Comparison of ENCODE assay signal across 21 cellular contexts in genomic region chr9:34648673-34649072, GRCh38. TPM values are rescaled to one million over a fixed set of nuclear protein-coding genes. Genes with fewer than 3 reads are reported as not detected.
DNase-seq lines count a peak whose midpoint lies in the region; ATAC-seq lines count a peak whose summit lies in the region.
"Had no signal": no experiment of that assay in that cellular context is flagged by ENCODE, and none has a peak within 500 bp of the region (broad histone marks: within the 10 kb centered on the region; RNA-seq: fewer than 3 reads in every experiment).

No MANE protein-coding gene starts in this region.

- peak overlapping the region; percentile 94 for H3K4me3 Mint-ChIP-seq in T-helper 2 cell treated with Interferon-gamma antibody and Interleukin-4, amounts not matched to agents 5 μg/mL and 100 μg/mL, for 36 hours
- H3K4me3 Mint-ChIP-seq in CD4-positive, CD25-positive, alpha-beta regulatory T cell = peak overlapping the region; percentile 93 to 100 (median 96)
- peak overlapping the region; percentile 5 for H3K4me3 Mint-ChIP-seq in activated CD8-positive, alpha-beta T cell treated with anti-CD3 and anti-CD28 coated beads, Interleukin-2, amount 10 ng/mL, durations not matched to agents 7 days and 5 days
- peak overlapping the region; percentile 33 to 96 (median 84) for H3K4me3 Mint-ChIP-seq in naive thymus-derived CD4-positive, alpha-beta T cell

- H3K36me3 Mint-ChIP-seq in T-helper 2 cell treated with Interferon-gamma antibody and Interleukin-4, amounts not matched to agents 5 μg/mL and 100 μg/mL, for 36 hours (ENCODE audit: low read depth) = peaks cover 38% of the 10 kb centered on the region
- peaks cover 16% of the 10 kb centered on the region for H3K36me3 Mint-ChIP-seq in CD4-positive, CD25-positive, alpha-beta regulatory T cell
- H3K36me3 Mint-ChIP-seq in activated CD8-positive, alpha-beta T cell treated with anti-CD3 and anti-CD28 coated beads, Interleukin-2, amount 10 ng/mL, durations not matched to agents 7 days and 5 days (ENCODE audit: low read depth) = peaks cover 28% of the 10 kb centered on the region
- peaks cover 6 to 27% (median 9%) of the 10 kb centered on the region in 5 donors for H3K36me3 Mint-ChIP-seq in naive thymus-derived CD4-positive, alpha-beta T cell

- no peaks in the 10 kb centered on the region for H3K27me3 Mint-ChIP-seq in T-helper 2 cell treated with Interferon-gamma antibody and Interleukin-4, amounts not matched to agents 5 μg/mL and 100 μg/mL, for 36 hours (ENCODE audit: low read depth)
- H3K27me3 Mint-ChIP-seq in CD4-positive, CD25-positive, alpha-beta regulatory T cell = no peaks in the 10 kb centered on the region
- H3K27me3 Mint-ChIP-seq in activated CD8-positive, alpha-beta T cell treated with anti-CD3 and anti-CD28 coated beads, Interleukin-2, amount 10 ng/mL, durations not matched to agents 7 days and 5 days (ENCODE audit: low read depth) = no peaks in the 10 kb centered on the region
- no peaks in the 10 kb centered on the region for H3K27me3 Mint-ChIP-seq in naive thymus-derived CD4-positive, alpha-beta T cell

- DNase-seq in T-helper 2 cell treated with Interferon-gamma antibody and Interleukin-4, amounts not matched to agents 5 μg/mL and 100 μg/mL, for 36 hours (ENCODE audit: low spot score) = no peak
- DNase-seq in T-helper 2 cell = no peak
- DNase-seq in CD4-positive, CD25-positive, alpha-beta regulatory T cell = no peak
- no peak for DNase-seq in activated CD8-positive, alpha-beta T cell treated with anti-CD3 and anti-CD28 coated beads, Interleukin-2, amount 10 ng/mL, durations not matched to agents 7 days and 5 days
- DNase-seq in naive thymus-derived CD4-positive, alpha-beta T cell = no peak
- DNase-seq in NK-92 treated with Interleukin-12 subunit alpha and Interleukin-12 subunit beta, amount 100 ng/mL, for 24 hours (lab: John Stamatoyannopoulos, UW) = no peak
- DNase-seq in 8988T = no peak
- no peak for DNase-seq in inferior parietal cortex (ENCODE audit: extremely low spot score)
- DNase-seq: DND-41, KBM-7, NCI-H1048, NCI-H524 treated with DMSO at 0.1 percent for 48 hours, SHP77, tibial artery had no signal

- H3K36me3 ChIP-seq in CD4-positive, CD25-positive, alpha-beta regulatory T cell (ENCODE audit: control insufficient read depth, insufficient read depth, low read length) = peaks cover 31% of the 10 kb centered on the region
- H3K36me3 ChIP-seq in naive thymus-derived CD4-positive, alpha-beta T cell (ENCODE audit: control insufficient read depth in 2 of 3, insufficient read depth in 3 of 3, low read length in 3 of 3) = peaks cover 13 to 42% (median 15%) of the 10 kb centered on the region in 3 experiments

- no peak overlapping the region for H3K27ac ChIP-seq in CD4-positive, CD25-positive, alpha-beta regulatory T cell (ENCODE audit: insufficient read depth, low read length, poor library complexity, severe bottlenecking)
- H3K27ac ChIP-seq in naive thymus-derived CD4-positive, alpha-beta T cell (ENCODE audit: low read depth, low read length) = no peak overlapping the region
- H3K27ac ChIP-seq: C4-2B, neutrophil had no signal

- no peaks in the 10 kb centered on the region for H3K9me3 Mint-ChIP-seq in T-helper 2 cell treated with Interferon-gamma antibody and Interleukin-4, amounts not matched to agents 5 μg/mL and 100 μg/mL, for 36 hours
- peaks cover 0 to 3% (median 0%) of the 10 kb centered on the region in 7 donors for H3K9me3 Mint-ChIP-seq in CD4-positive, CD25-positive, alpha-beta regulatory T cell
- H3K9me3 Mint-ChIP-seq in activated CD8-positive, alpha-beta T cell treated with anti-CD3 and anti-CD28 coated beads, Interleukin-2, amount 10 ng/mL, durations not matched to agents 7 days and 5 days (ENCODE audit: insufficient read depth) = no peaks in the 10 kb centered on the region
- no peaks in the 10 kb centered on the region for H3K9me3 Mint-ChIP-seq in naive thymus-derived CD4-positive, alpha-beta T cell

- CTCF ChIA-PET in activated CD8-positive, alpha-beta T cell treated with anti-CD3 and anti-CD28 coated beads, Interleukin-2, amount 10 ng/mL, durations not matched to agents 7 days and 5 days (lab: Charles Lee) = interaction anchor here (1.6 to 6.9 kb wide), 3 partner anchors 14 to 54 kb away, joined by 4 to 156 read pairs (median 86); partner anchors contain the start of genes CCL27 and SIGMAR1
- CTCF ChIA-PET in naive thymus-derived CD4-positive, alpha-beta T cell (lab: Charles Lee) = interaction anchor here (1.1 to 7.2 kb wide), 2 partner anchors 14 kb away, joined by 4 to 50 read pairs; partner anchors contain the start of gene CCL27

- no peak for ATAC-seq in CD4-positive, CD25-positive, alpha-beta regulatory T cell (ENCODE audit: low read depth in 2 of 2)
- no peak for ATAC-seq in activated CD8-positive, alpha-beta T cell treated with anti-CD3 and anti-CD28 coated beads, Interleukin-2, amount 10 ng/mL, durations not matched to agents 7 days and 5 days
- no peak for ATAC-seq in naive thymus-derived CD4-positive, alpha-beta T cell
- ATAC-seq: activated CD4-positive, CD25-positive, alpha-beta regulatory T cell treated with anti-CD3 and anti-CD28 coated beads, Interleukin-2, amount 50 U/mL, for 24 hours had no signal

- peaks cover 34% of the 10 kb centered on the region for H3K4me1 Mint-ChIP-seq in T-helper 2 cell treated with Interferon-gamma antibody and Interleukin-4, amounts not matched to agents 5 μg/mL and 100 μg/mL, for 36 hours (ENCODE audit: low read depth)
- H3K4me1 Mint-ChIP-seq in CD4-positive, CD25-positive, alpha-beta regulatory T cell = peaks cover 9 to 61% (median 48%) of the 10 kb centered on the region in 4 donors
- peaks cover 50% of the 10 kb centered on the region for H3K4me1 Mint-ChIP-seq in activated CD8-positive, alpha-beta T cell treated with anti-CD3 and anti-CD28 coated beads, Interleukin-2, amount 10 ng/mL, durations not matched to agents 7 days and 5 days (ENCODE audit: low read depth)
- peaks cover 33 to 67% (median 51%) of the 10 kb centered on the region in 7 donors for H3K4me1 Mint-ChIP-seq in naive thymus-derived CD4-positive, alpha-beta T cell

- H3K27me3 ChIP-seq in CD4-positive, CD25-positive, alpha-beta regulatory T cell (ENCODE audit: control insufficient read depth, insufficient read depth, low read length) = no peaks in the 10 kb centered on the region
- H3K27me3 ChIP-seq in naive thymus-derived CD4-positive, alpha-beta T cell (ENCODE audit: control insufficient read depth in 2 of 2, insufficient read depth in 2 of 2, low read length in 2 of 2) = no peaks in the 10 kb centered on the region
- H3K27me3 ChIP-seq: tibial artery had no signal

- peaks cover 27% of the 10 kb centered on the region for H3K4me1 ChIP-seq in CD4-positive, CD25-positive, alpha-beta regulatory T cell (ENCODE audit: control insufficient read depth, insufficient read depth, low read length, poor library complexity, severe bottlenecking)
- peaks cover 23 to 33% of the 10 kb centered on the region in 2 donors for H3K4me1 ChIP-seq in naive thymus-derived CD4-positive, alpha-beta T cell (ENCODE audit: control insufficient read depth in 2 of 2, insufficient read depth in 2 of 2, low read length in 2 of 2)

- peak overlapping the region; percentile 84 for H3K4me3 ChIP-seq in CD4-positive, CD25-positive, alpha-beta regulatory T cell (ENCODE audit: low read depth, low read length)
- H3K4me3 ChIP-seq in naive thymus-derived CD4-positive, alpha-beta T cell (ENCODE audit: low read length) = no peak overlapping the region

- H3K9me3 ChIP-seq in CD4-positive, CD25-positive, alpha-beta regulatory T cell (ENCODE audit: control insufficient read depth in 2 of 2, low read length in 2 of 2) = no peaks in the 10 kb centered on the region
- no peaks in the 10 kb centered on the region for H3K9me3 ChIP-seq in naive thymus-derived CD4-positive, alpha-beta T cell (ENCODE audit: control insufficient read depth in 2 of 3, low read length in 3 of 3)
- H3K9me3 ChIP-seq: neutrophil, tibial artery had no signal

- H3K27ac Mint-ChIP-seq in T-helper 2 cell treated with Interferon-gamma antibody and Interleukin-4, amounts not matched to agents 5 μg/mL and 100 μg/mL, for 36 hours = no peak overlapping the region
- peak overlapping the region in 1 of 3 donors; percentile 92 for H3K27ac Mint-ChIP-seq in CD4-positive, CD25-positive, alpha-beta regulatory T cell
- no peak overlapping the region for H3K27ac Mint-ChIP-seq in activated CD8-positive, alpha-beta T cell treated with anti-CD3 and anti-CD28 coated beads, Interleukin-2, amount 10 ng/mL, durations not matched to agents 7 days and 5 days
- H3K27ac Mint-ChIP-seq in naive thymus-derived CD4-positive, alpha-beta T cell = peak overlapping the region in 7 of 9 donors; percentile 1 to 92 (median 86)

- POLR2A ChIA-PET in activated CD8-positive, alpha-beta T cell treated with anti-CD3 and anti-CD28 coated beads, Interleukin-2, amount 10 ng/mL, durations not matched to agents 7 days and 5 days (lab: Charles Lee) = interaction anchor here (0.6 to 5.1 kb wide), 4 partner anchors 11 to 532 kb away, joined by 3 to 27 read pairs (median 4); partner anchors contain the start of gene DCTN3
- POLR2A ChIA-PET in naive thymus-derived CD4-positive, alpha-beta T cell (lab: Charles Lee) = interaction anchor here (1.2 to 5.9 kb wide), 3 partner anchors 9 to 14 kb away, joined by 3 to 87 read pairs (median 79); partner anchors contain the start of genes CCL27 and SIGMAR1

- intact Hi-C loops in naive thymus-derived CD4-positive, alpha-beta T cell (cut with micrococcal nuclease) = loop anchor here (5.0 kb wide), 1 partner anchor 36 kb away; the partner anchor contains the start of gene RPP25L (in 2 of the 2)

RNA-seq across cellular contexts. Expression of gene GALT, which starts 2.2 kb away (rescaled TPM):
- total RNA-seq in CD4-positive, CD25-positive, alpha-beta regulatory T cell = 222 TPM
- polyA plus RNA-seq in CD4-positive, CD25-positive, alpha-beta regulatory T cell = 10 to 100 TPM; 56.1 to 67.0 (median 60.1) TPM
- 10 to 100 TPM; 79.1 to 83.9 TPM for total RNA-seq in activated CD8-positive, alpha-beta T cell treated with anti-CD3 and anti-CD28 coated beads, Interleukin-2, amount 10 ng/mL, durations not matched to agents 7 days and 5 days
- total RNA-seq in naive thymus-derived CD4-positive, alpha-beta T cell = 100 to 1,000 TPM; 126 to 217 (median 162) TPM
- 10 to 100 TPM; 57.6 to 59.1 TPM for polyA plus RNA-seq in naive thymus-derived CD4-positive, alpha-beta T cell

RNA-seq across cellular contexts. Expression of gene IL11RA, which starts 3.3 kb away (rescaled TPM):
- total RNA-seq in CD4-positive, CD25-positive, alpha-beta regulatory T cell = 228 TPM
- polyA plus RNA-seq in CD4-positive, CD25-positive, alpha-beta regulatory T cell = 10 to 100 TPM in 2 of 4 donors, 1 to 10 TPM in 2; 7.3 to 12.3 (median 9.6) TPM
- 10 to 100 TPM; 33.0 to 38.8 TPM for total RNA-seq in activated CD8-positive, alpha-beta T cell treated with anti-CD3 and anti-CD28 coated beads, Interleukin-2, amount 10 ng/mL, durations not matched to agents 7 days and 5 days
- total RNA-seq in naive thymus-derived CD4-positive, alpha-beta T cell = 100 to 1,000 TPM in 4 of 5 experiments, 10 to 100 TPM in 1; 81.7 to 185 (median 144) TPM
- 1 to 10 TPM; 8.5 to 8.6 TPM for polyA plus RNA-seq in naive thymus-derived CD4-positive, alpha-beta T cell

RNA-seq across cellular contexts. Expression of gene SIGMAR1, which starts 11.1 kb away (rescaled TPM):
- 34.1 TPM for total RNA-seq in CD4-positive, CD25-positive, alpha-beta regulatory T cell
- 100 to 1,000 TPM; 107 to 130 (median 119) TPM for polyA plus RNA-seq in CD4-positive, CD25-positive, alpha-beta regulatory T cell
- 10 to 100 TPM; 66.7 to 66.9 TPM for total RNA-seq in activated CD8-positive, alpha-beta T cell treated with anti-CD3 and anti-CD28 coated beads, Interleukin-2, amount 10 ng/mL, durations not matched to agents 7 days and 5 days
- total RNA-seq in naive thymus-derived CD4-positive, alpha-beta T cell = 10 to 100 TPM; 20.7 to 63.8 (median 46.0) TPM
- polyA plus RNA-seq in naive thymus-derived CD4-positive, alpha-beta T cell = 100 to 1,000 TPM in 1 of 2 donors, 10 to 100 TPM in 1; 93.5 to 102 TPM

RNA-seq across cellular contexts. Expression of gene CCL27, which starts 13.8 kb away (rescaled TPM):
- not detected for total RNA-seq in CD4-positive, CD25-positive, alpha-beta regulatory T cell
- under 1 TPM in 1 of 4 donors, not detected in 3; 0.28 TPM for polyA plus RNA-seq in CD4-positive, CD25-positive, alpha-beta regulatory T cell
- total RNA-seq in activated CD8-positive, alpha-beta T cell treated with anti-CD3 and anti-CD28 coated beads, Interleukin-2, amount 10 ng/mL, durations not matched to agents 7 days and 5 days = not detected
- not detected for total RNA-seq in naive thymus-derived CD4-positive, alpha-beta T cell
- polyA plus RNA-seq in naive thymus-derived CD4-positive, alpha-beta T cell = not detected
- total RNA-seq: cerebellum, kidney epithelial cell, mesenteric fat pad had no signal

RNA-seq across cellular contexts. Expression of gene ARID3C, which starts 19.8 kb away (rescaled TPM):
- not detected for total RNA-seq in CD4-positive, CD25-positive, alpha-beta regulatory T cell
- not detected for polyA plus RNA-seq in CD4-positive, CD25-positive, alpha-beta regulatory T cell
- under 1 TPM in 1 of 2 experiments, not detected in 1; 0.34 TPM for total RNA-seq in activated CD8-positive, alpha-beta T cell treated with anti-CD3 and anti-CD28 coated beads, Interleukin-2, amount 10 ng/mL, durations not matched to agents 7 days and 5 days
- total RNA-seq in naive thymus-derived CD4-positive, alpha-beta T cell = under 1 TPM in 2 of 5 experiments, not detected in 3; 0.27 to 0.36 TPM
- not detected for polyA plus RNA-seq in naive thymus-derived CD4-positive, alpha-beta T cell
- total RNA-seq: A172, mesenteric fat pad had no signal

Comparison
In these comparisons a context has a peak if more than half of its experiments do, and no peak if none do; other contexts are left out.
1. H3K27ac Mint-ChIP-seq: peak in naive thymus-derived CD4-positive, alpha-beta T cell (7 of 9); none in T-helper 2 cell treated with Interferon-gamma antibody and Interleukin-4, amounts not matched to agents 5 μg/mL and 100 μg/mL, for 36 hours (single experiment) and activated CD8-positive, alpha-beta T cell treated with anti-CD3 and anti-CD28 coated beads, Interleukin-2, amount 10 ng/mL, durations not matched to agents 7 days and 5 days (single experiment).
2. H3K4me3 Mint-ChIP-seq: peak in every context shown above with its lines; median percentile 96 in CD4-positive, CD25-positive, alpha-beta regulatory T cell; 94 in T-helper 2 cell treated with Interferon-gamma antibody and Interleukin-4, amounts not matched to agents 5 μg/mL and 100 μg/mL, for 36 hours; 84 in naive thymus-derived CD4-positive, alpha-beta T cell; 5 in activated CD8-positive, alpha-beta T cell treated with anti-CD3 and anti-CD28 coated beads, Interleukin-2, amount 10 ng/mL, durations not matched to agents 7 days and 5 days.